2 cellular contexts compared by ENCODE assay signal in genomic region chr20:24118096-24118780, GRCh38.
TF ChIP-seq lines count a peak whose summit lies in the region.

No MANE protein-coding gene starts in this region.

TF ChIP-seq in A549, 52 proteins besides CTCF, POLR2A, EP300 and RAD21 (continued from another document):
- TF ChIP-seq BCL3 (IDR thresholded peaks at IDR 0.05) (no peak), TFCP2L1 (CRISPR knock-in tag; IDR thresholded peaks at IDR 0.05) (no peak), JUN (IDR thresholded peaks at IDR 0.05) (no peak), HOXB5 (CRISPR knock-in tag; IDR thresholded peaks at IDR 0.05) (no peak), SMC3 (IDR thresholded peaks at IDR 0.05) (no peak)

TF ChIP-seq in endothelial cell of umbilical vein, 7 proteins besides CTCF, POLR2A, EP300 and RAD21 (continued from another document):
- no peak for TF ChIP-seq JUN (IDR thresholded peaks at IDR 0.05; ENCODE audit: borderline replicate concordance, insufficient read depth, insufficient read length, low read depth)
TF ChIP-seq in endothelial cell of umbilical vein: peak in this region for 0.
